Comparison of ENCODE assay signal across 1 cellular context in the genomic region with DNA sequence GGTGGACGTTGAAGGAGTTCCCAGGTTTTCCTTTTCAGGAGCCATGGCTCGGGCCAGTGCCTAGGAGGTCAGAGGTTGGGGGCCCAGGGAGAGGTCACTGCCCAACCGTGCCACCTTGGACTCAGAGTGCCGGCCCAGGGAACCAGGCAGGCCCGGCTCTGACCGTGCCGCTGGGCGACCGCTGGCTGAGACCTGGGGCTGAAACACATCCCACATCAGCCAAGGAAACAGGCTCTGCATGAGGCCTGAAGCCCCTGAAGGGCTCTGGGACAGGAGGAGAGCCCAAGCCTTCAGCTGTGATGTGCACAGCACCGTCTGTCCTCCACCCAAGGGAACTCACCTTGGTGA.
TF ChIP-seq lines count a peak whose summit lies in the region.

No MANE protein-coding gene starts in this region.

TF ChIP-seq in K562, 482 proteins besides CTCF, POLR2A, EP300 and RAD21:
- no peak for TF ChIP-seq HDAC2 (IDR thresholded peaks at IDR 0.05)
- TF ChIP-seq HMGN3 (IDR thresholded peaks at IDR 0.05; ENCODE audit: borderline replicate concordance, extremely low read depth, insufficient read length, low read depth, low read length) = peak; percentile 26
- TF ChIP-seq TAF1 (IDR thresholded peaks at IDR 0.05; ENCODE audit: control insufficient read depth, extremely low read depth, insufficient read depth, low read length, severe bottlenecking) = no peak
- TF ChIP-seq MCM3 (IDR thresholded peaks at IDR 0.05) = no peak
- TF ChIP-seq, protein P1, sequence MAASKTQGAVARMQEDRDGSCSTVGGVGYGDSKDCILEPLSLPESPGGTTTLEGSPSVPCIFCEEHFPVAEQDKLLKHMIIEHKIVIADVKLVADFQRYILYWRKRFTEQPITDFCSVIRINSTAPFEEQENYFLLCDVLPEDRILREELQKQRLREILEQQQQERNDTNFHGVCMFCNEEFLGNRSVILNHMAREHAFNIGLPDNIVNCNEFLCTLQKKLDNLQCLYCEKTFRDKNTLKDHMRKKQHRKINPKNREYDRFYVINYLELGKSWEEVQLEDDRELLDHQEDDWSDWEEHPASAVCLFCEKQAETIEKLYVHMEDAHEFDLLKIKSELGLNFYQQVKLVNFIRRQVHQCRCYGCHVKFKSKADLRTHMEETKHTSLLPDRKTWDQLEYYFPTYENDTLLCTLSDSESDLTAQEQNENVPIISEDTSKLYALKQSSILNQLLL (CRISPR knock-in tag; IDR thresholded peaks at IDR 0.05; ENCODE audit: borderline replicate concordance) = no peak
